In the genomic region with DNA sequence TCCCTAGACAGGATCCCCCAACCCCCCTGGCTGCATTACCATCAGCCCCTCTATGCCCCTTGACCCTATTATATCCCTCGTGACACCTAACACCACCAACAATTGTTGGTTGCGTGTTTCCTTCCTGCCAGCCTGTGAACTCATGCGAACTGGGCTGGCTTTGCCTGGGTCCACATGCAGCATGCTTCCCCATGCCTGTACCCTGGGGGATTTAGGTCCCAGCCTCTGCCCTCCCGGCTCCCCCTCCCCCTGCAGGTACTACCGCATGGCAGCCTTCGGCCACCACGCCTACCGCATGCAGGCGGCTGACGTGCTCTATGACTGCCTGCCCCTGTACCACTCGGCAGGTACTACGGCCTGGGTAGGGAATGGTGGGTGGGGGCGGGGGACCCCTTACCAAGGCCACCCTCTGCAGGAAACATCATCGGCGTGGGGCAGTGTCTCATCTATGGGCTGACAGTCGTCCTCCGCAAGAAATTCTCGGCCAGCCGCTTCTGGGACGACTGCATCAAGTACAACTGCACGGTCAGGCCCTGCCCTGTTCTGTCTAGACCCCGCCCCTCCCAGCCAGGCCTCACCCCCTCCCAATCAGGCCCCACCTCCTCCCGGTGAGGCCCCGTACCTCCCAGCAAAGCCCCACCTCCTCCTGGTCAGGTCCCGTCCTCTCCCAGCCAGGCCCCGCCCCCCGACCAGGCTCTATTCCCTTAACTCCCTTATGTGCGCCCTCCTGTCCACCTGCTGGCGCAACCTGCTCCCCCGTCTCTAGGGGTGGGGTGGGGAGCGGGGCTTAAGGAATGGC, we compare ENCODE assay signal across 7 cellular contexts. TPM values are rescaled to one million over a fixed set of nuclear protein-coding genes. Genes with fewer than 3 reads are reported as not detected.
DNase-seq lines count a peak whose midpoint lies in the region; ATAC-seq lines count a peak whose summit lies in the region.

No MANE protein-coding gene starts in this region.

- no peak for ATAC-seq in GM21786 (IDR thresholded peaks at IDR 0.05; ENCODE audit: unreplicated experiment)
- no peak for ATAC-seq in HG03095 (IDR thresholded peaks at IDR 0.05; ENCODE audit: unreplicated experiment)

- H3K4me1 Mint-ChIP-seq in activated naive CD4-positive, alpha-beta T cell treated with anti-CD3 and anti-CD28 coated beads for 36 hours (ENCODE audit: low read depth) = peaks cover 28% of the 10 kb centered on the region

- H3K36me3 Mint-ChIP-seq in activated naive CD4-positive, alpha-beta T cell treated with anti-CD3 and anti-CD28 coated beads for 36 hours (ENCODE audit: low read depth) = no peaks in the 10 kb centered on the region

- intact Hi-C loops in activated naive CD4-positive, alpha-beta T cell treated with anti-CD3 and anti-CD28 coated beads for 36 hours (cut with micrococcal nuclease) = no loop called here

- H3K27me3 Mint-ChIP-seq in activated naive CD4-positive, alpha-beta T cell treated with anti-CD3 and anti-CD28 coated beads for 36 hours (ENCODE audit: low read depth) = no peaks in the 10 kb centered on the region

- CTCF ChIA-PET in activated naive CD4-positive, alpha-beta T cell treated with anti-CD3 and anti-CD28 coated beads for 36 hours (lab: Charles Lee) = interaction anchor here (0.7 to 1.5 kb wide), 3 partner anchors 8 to 85 kb away, joined by 3 to 5 read pairs (median 3); no protein-coding TSS in a partner anchor

- peak overlapping the region; percentile 71 for H3K4me3 Mint-ChIP-seq in activated naive CD4-positive, alpha-beta T cell treated with anti-CD3 and anti-CD28 coated beads for 36 hours

- H3K36me3 ChIP-seq in H7 (replicated peaks; ENCODE audit: control insufficient read depth, insufficient read depth, low read length) = no peaks in the 10 kb centered on the region

- no peaks in the 10 kb centered on the region for H3K9me3 Mint-ChIP-seq in activated naive CD4-positive, alpha-beta T cell treated with anti-CD3 and anti-CD28 coated beads for 36 hours

- no peaks in the 10 kb centered on the region for H3K27me3 ChIP-seq in H7 (ENCODE audit: control insufficient read depth, insufficient read depth, low read length)

- peak overlapping the region; percentile 59 for H3K4me3 ChIP-seq in H7 (ENCODE audit: insufficient read depth, low read depth, low read length)

- DNase-seq in H7 (peak; percentile 97), SK-N-DZ (ENCODE audit: low spot score) (peak; percentile 39), iPS-NIHi11 (ENCODE audit: low spot score) (peak; percentile 89)
- peak; percentile 89 for DNase-seq in activated naive CD4-positive, alpha-beta T cell treated with anti-CD3 and anti-CD28 coated beads for 36 hours
- DNase-seq in stimulated activated CD4-positive, alpha-beta T cell treated with anti-CD3 and anti-CD28 coated beads, Interleukin-4, amount 100 ng/mL, for 24 hours = peak; percentile 75

- H3K27ac Mint-ChIP-seq in activated naive CD4-positive, alpha-beta T cell treated with anti-CD3 and anti-CD28 coated beads for 36 hours = no peak overlapping the region

RNA-seq across cellular contexts. Expression of a gene that starts 18.5 kb away (rescaled TPM):
- 5.3 and 8.6 TPM in 2 replicates for total RNA-seq in H7 (2014; rRNA removed; shearing (Covaris generic))
- 3.6 and 5.5 TPM in 2 replicates for polyA plus RNA-seq in SK-N-DZ (2014; cell fraction: cytosol; rRNA removed)
- 10.8 and 19.5 TPM in 2 replicates for polyA plus RNA-seq in SK-N-DZ (2014; cell fraction: nucleus; rRNA removed)
- 1 to 10 TPM; 1.2 to 1.7 TPM for total RNA-seq in activated naive CD4-positive, alpha-beta T cell treated with anti-CD3 and anti-CD28 coated beads for 36 hours

RNA-seq across cellular contexts. Expression of a gene that starts 22.7 kb away (rescaled TPM):
- total RNA-seq in H7 (2014; rRNA removed; shearing (Covaris generic)) = 71.0 and 73.6 TPM in 2 replicates
- 50.8 and 54.2 TPM in 2 replicates for polyA plus RNA-seq in SK-N-DZ (2014; cell fraction: cytosol; rRNA removed)
- polyA plus RNA-seq in SK-N-DZ (2014; cell fraction: nucleus; rRNA removed) = 40.2 and 48.6 TPM in 2 replicates
- 10 to 100 TPM; 54.5 to 58.0 TPM for total RNA-seq in activated naive CD4-positive, alpha-beta T cell treated with anti-CD3 and anti-CD28 coated beads for 36 hours

RNA-seq across cellular contexts. Expression of a gene that starts 28.1 kb away (rescaled TPM):
- not detected in 2 replicates for total RNA-seq in H7 (2014; rRNA removed; shearing (Covaris generic))
- polyA plus RNA-seq in SK-N-DZ (2014; cell fraction: cytosol; rRNA removed) = not detected in 2 replicates
- polyA plus RNA-seq in SK-N-DZ (2014; cell fraction: nucleus; rRNA removed) = not detected in 2 replicates
- not detected for total RNA-seq in activated naive CD4-positive, alpha-beta T cell treated with anti-CD3 and anti-CD28 coated beads for 36 hours

RNA-seq across cellular contexts. Expression of a gene that starts 40.3 kb away (rescaled TPM):
- total RNA-seq in H7 (2014; rRNA removed; shearing (Covaris generic)) = not detected in 2 replicates
- 0.07 and 0.25 TPM in 2 replicates for polyA plus RNA-seq in SK-N-DZ (2014; cell fraction: cytosol; rRNA removed)
- not detected in 2 replicates for polyA plus RNA-seq in SK-N-DZ (2014; cell fraction: nucleus; rRNA removed)
- not detected for total RNA-seq in activated naive CD4-positive, alpha-beta T cell treated with anti-CD3 and anti-CD28 coated beads for 36 hours

Comparison
In these comparisons a context has a peak if more than half of its experiments do, and no peak if none do; other contexts are left out.
1. DNase-seq: peak in every context shown above with its lines; median percentile 97 in H7; 89 in activated naive CD4-positive, alpha-beta T cell treated with anti-CD3 and anti-CD28 coated beads for 36 hours; 89 in iPS-NIHi11; 75 in stimulated activated CD4-positive, alpha-beta T cell treated with anti-CD3 and anti-CD28 coated beads, Interleukin-4, amount 100 ng/mL, for 24 hours; 39 in SK-N-DZ.